8 cellular contexts compared by ENCODE assay signal in genomic region chr10:91632671-91633550, GRCh38. TPM values are rescaled to one million over a fixed set of nuclear protein-coding genes. Genes with fewer than 3 reads are reported as not detected.
DNase-seq lines count a peak whose midpoint lies in the region; ATAC-seq, FAIRE-seq and TF ChIP-seq lines count a peak whose summit lies in the region.

Gene PPP1R3C, minus strand, starts transcription at chr10:91633071. Its CDS starts 102 bp downstream, at chr10:91632969.

- no peak for TF ChIP-seq CTCF in WTC11 (IDR thresholded peaks at IDR 0.05)
- TF ChIP-seq CTCF in choroid plexus epithelial cell (conservative IDR thresholded peaks at IDR 0.05; ENCODE audit: low read depth, low read length), result peak; percentile 43

- POLR2A ChIA-PET in WTC11 (lab: Charles Lee), result interaction anchor here (1.0 kb wide), 1 partner anchor 81 kb away, joined by 4 read pairs; no protein-coding TSS in a partner anchor

- peaks cover 13% of the 10 kb centered on the region for H3K4me1 Mint-ChIP-seq in WTC11

- H3K27me3 Mint-ChIP-seq in WTC11 (ENCODE audit: low read depth), result peaks cover 50% of the 10 kb centered on the region

- H3K27ac ChIP-seq in skin epidermis, result peak within 1 kb of the TSS in 14 of 21 experiments; percentile 11 to 70 (median 60)

- FAIRE-seq in islet of Langerhans (lab: Jason Lieb, UNC), result peak; percentile 33

- H3K4me3 ChIP-seq in choroid plexus epithelial cell (ENCODE audit: low read depth, low read length), result peak within 1 kb of the TSS; percentile 79
- peak within 1 kb of the TSS; percentile 27 to 54 (median 42) for H3K4me3 ChIP-seq in skin epidermis

- peak; percentile 90 for ATAC-seq in WTC11
- ATAC-seq in GM18873 (IDR thresholded peaks at IDR 0.05; ENCODE audit: low FRiP score, unreplicated experiment), result no peak

- CTCF ChIA-PET in WTC11 (lab: Charles Lee), result interaction anchor here (0.6 to 2.9 kb wide), 17 partner anchors 11 to 788 kb away, joined by 3 to 27 read pairs (median 4); no protein-coding TSS in a partner anchor

- DNase-seq in EH (ENCODE audit: low read depth) (peak; percentile 96), H4 (ENCODE audit: low spot score) (peak; percentile 88), NCI-H1105 treated with DMSO at 0.1 percent for 48 hours (lab: John Stamatoyannopoulos, UW) (peak; percentile 74), WTC11 (ENCODE audit: low spot score) (peak; percentile 85), choroid plexus epithelial cell (ENCODE audit: low read depth) (peak; percentile 88)

- H3K4me3 Mint-ChIP-seq in WTC11, result peak within 1 kb of the TSS; percentile 74

- no peak within 1 kb of the TSS for H3K27ac Mint-ChIP-seq in WTC11

- no peaks in the 10 kb centered on the region for H3K9me3 Mint-ChIP-seq in WTC11

- H3K36me3 Mint-ChIP-seq in WTC11, result peaks cover 10% of the 10 kb centered on the region

TF ChIP-seq in WTC11, 78 proteins besides CTCF, POLR2A, EP300 and RAD21 (continues in another document):
- TF ChIP-seq EMX1 (CRISPR knock-in tag; IDR thresholded peaks at IDR 0.05) (no peak), PRDM15 (CRISPR knock-in tag; IDR thresholded peaks at IDR 0.05) (no peak; the same call in none of the 2 replicates), GABPB1 (CRISPR knock-in tag; IDR thresholded peaks at IDR 0.05) (peak; percentile 84), JAZF1 (CRISPR knock-in tag; IDR thresholded peaks at IDR 0.05) (no peak), ATF2 (CRISPR knock-in tag; IDR thresholded peaks at IDR 0.05; ENCODE audit: borderline replicate concordance, low read depth) (peak; percentile 86), HMGXB4 (CRISPR knock-in tag; IDR thresholded peaks at IDR 0.05) (peak; percentile 97), GRHL2 (CRISPR knock-in tag; IDR thresholded peaks at IDR 0.05; ENCODE audit: insufficient replicate concordance, severe bottlenecking) (no peak), TCF7 (CRISPR knock-in tag; IDR thresholded peaks at IDR 0.05; ENCODE audit: low read depth) (peak; percentile 89; the same call in 1 of the 2 replicates), MLX (CRISPR knock-in tag; IDR thresholded peaks at IDR 0.05) (no peak), FOXJ3 (CRISPR knock-in tag; IDR thresholded peaks at IDR 0.05; ENCODE audit: borderline replicate concordance) (no peak), ZNF121 (CRISPR knock-in tag; IDR thresholded peaks at IDR 0.05) (no peak), CBFB (CRISPR knock-in tag; IDR thresholded peaks at IDR 0.05; ENCODE audit: low read depth) (peak; percentile 87; the same call in 1 of the 2 replicates), ZNF232 (CRISPR knock-in tag; IDR thresholded peaks at IDR 0.05) (peak; percentile 91), E2F5 (CRISPR knock-in tag; IDR thresholded peaks at IDR 0.05) (peak; percentile 96), NFE2L1 (CRISPR knock-in tag; IDR thresholded peaks at IDR 0.05) (peak; percentile 83; the same call in 1 of the 2 replicates), USF2 (CRISPR knock-in tag; IDR thresholded peaks at IDR 0.05) (peak; percentile 95), E2F1 (CRISPR knock-in tag; IDR thresholded peaks at IDR 0.05) (peak; percentile 96), ZBTB43 (CRISPR knock-in tag; IDR thresholded peaks at IDR 0.05) (peak; percentile 92), ETV6 (CRISPR knock-in tag; IDR thresholded peaks at IDR 0.05) (peak; percentile 99)

RNA-seq across cellular contexts. Expression of gene PPP1R3C, which starts in this region (rescaled TPM):
- total RNA-seq in H4 (2014; rRNA removed; shearing (Covaris generic)), result 5.2 and 6.0 TPM in 2 replicates
- total RNA-seq in WTC11 (2021), result 1.5 to 3.3 TPM (median 2.8 TPM) in 3 replicates
